ENCODE assay signal across 30 cellular contexts in the genomic region with DNA sequence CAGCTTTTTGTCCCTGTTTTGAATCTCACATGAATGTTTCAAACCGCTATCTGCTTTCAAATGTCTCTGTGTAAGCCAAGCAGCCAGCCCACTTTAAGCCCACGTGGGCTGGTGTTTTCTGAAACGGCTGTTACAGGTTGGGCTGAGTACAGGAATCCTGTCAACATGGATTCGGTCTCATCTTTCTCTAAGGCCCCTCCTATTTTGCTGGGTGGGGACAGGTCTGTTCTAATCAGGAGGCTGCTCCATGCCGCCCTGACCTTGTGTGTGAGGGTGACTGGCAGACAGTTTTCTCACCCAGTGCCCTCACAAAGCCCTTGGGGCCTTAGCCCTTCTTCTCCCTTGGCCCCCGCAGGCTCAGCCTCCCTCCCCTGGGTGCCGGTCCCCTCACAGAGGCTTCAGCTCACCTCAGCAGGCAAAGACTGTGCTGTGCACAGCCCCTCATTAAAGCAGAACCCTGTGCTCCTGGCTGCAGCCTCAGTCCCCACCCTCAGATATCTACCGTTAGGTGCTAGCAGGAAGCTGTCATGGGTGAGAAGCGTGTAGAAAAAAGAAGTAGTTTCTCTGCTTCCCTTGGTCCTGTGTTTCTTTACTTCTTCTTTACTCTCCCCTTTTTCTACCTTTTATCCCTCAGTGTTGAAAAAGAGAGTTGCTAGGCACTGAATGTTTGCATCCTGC.
DNase-seq lines count a peak whose midpoint lies in the region; ATAC-seq, FAIRE-seq and TF ChIP-seq lines count a peak whose summit lies in the region.
"Had no signal": no experiment of that assay in that cellular context is flagged by ENCODE, and none has a peak within 500 bp of the region (broad histone marks: within the 10 kb centered on the region; RNA-seq: fewer than 3 reads in every experiment).

No MANE protein-coding gene starts in this region.

- H3K27me3 Mint-ChIP-seq in GM23338 (ENCODE audit: insufficient read depth, low read depth, poor library complexity) (no peaks in the 10 kb centered on the region), memory B cell (peaks cover 2% of the 10 kb centered on the region)

- DNase-seq in GM23338 (ENCODE audit: low spot score) (peak; percentile 65), K562 (ENCODE audit: extremely low read depth in 1 of 4, low spot score in 3 of 4) (no peak), memory B cell (ENCODE audit: low spot score in 2 of 2) (no peak), NCI-H2107 (lab: John Stamatoyannopoulos, UW) (no peak), HuH-7 (ENCODE audit: low spot score) (no peak), gastrocnemius medialis (no peak)
- DNase-seq: activated CD4-positive, CD25-positive, alpha-beta regulatory T cell; activated T-cell treated with anti-CD3 and anti-CD28 coated beads, Interleukin-2, amount 50 U/mL, for 72 hours; CD8-positive, alpha-beta memory T cell; effector CD8-positive, alpha-beta T cell; HFFc6; KG1; NCI-H1092 treated with DMSO at 0.1 percent for 48 hours; NCI-H1694 treated with DMSO at 0.1 percent for 48 hours; NCI-H2171; NCI-H510A; PC-3; psoas muscle; stimulated activated CD4-positive, alpha-beta T cell treated with anti-CD3 and anti-CD28 coated beads, Interleukin-12 subunit alpha, Interleukin-12 subunit beta, amount 100 ng/mL, for 4 hours; stimulated activated CD4-positive, alpha-beta T cell treated with anti-CD3 and anti-CD28 coated beads, Interleukin-4, amount 100 ng/mL, for 1 hour; T-helper 1 cell; trophoblast cell had no signal

- H3K79me2 ChIP-seq in GM23338 (replicated peaks; ENCODE audit: insufficient read depth) (no peaks in the 10 kb centered on the region), K562 (ENCODE audit: control insufficient read depth, insufficient read depth, low read length) (no peaks in the 10 kb centered on the region)

- H3K4me2 ChIP-seq in BLaER1 treated with 17β-estradiol and CSF1 and Interleukin-3, amounts not matched to agents 10 nM and 100 nM = peak overlapping the region; percentile 41 to 79 (median 62)
- H3K4me2 ChIP-seq in GM23338 (no peak overlapping the region), K562 (ENCODE audit: insufficient read depth, low read length) (no peak overlapping the region)

- H3K4me1 Mint-ChIP-seq in GM23338 = peaks cover 22% of the 10 kb centered on the region
- peaks cover 8% of the 10 kb centered on the region for H3K4me1 Mint-ChIP-seq in memory B cell
- H3K4me1 Mint-ChIP-seq: CD8-positive, alpha-beta memory T cell had no signal

- H3K4me1 ChIP-seq in BLaER1 treated with 17β-estradiol and CSF1 and Interleukin-3, amounts not matched to agents 10 nM and 100 nM = peaks cover 7 to 20% (median 11%) of the 10 kb centered on the region in 10 experiments
- peaks cover 8% of the 10 kb centered on the region for H3K4me1 ChIP-seq in GM23338 (ENCODE audit: insufficient read depth)
- no peaks in the 10 kb centered on the region for H3K4me1 ChIP-seq in K562 (replicated peaks in 1 of 2; ENCODE audit: control insufficient read depth in 2 of 2, insufficient read depth in 2 of 2, low read length in 2 of 2)
- no peaks in the 10 kb centered on the region for H3K4me1 ChIP-seq in gastrocnemius medialis
- H3K4me1 ChIP-seq: ascending aorta, psoas muscle had no signal

- intact Hi-C loops in K562 (cut with micrococcal nuclease) = no loop called here
- intact Hi-C loops in gastrocnemius medialis (cut with DNase I; ENCODE audit: low total_unique reads) = no loop called here

- no peak overlapping the region for H3K4me3 ChIP-seq in BLaER1 treated with 17β-estradiol and CSF1 and Interleukin-3, amounts not matched to agents 10 nM and 100 nM
- H3K4me3 ChIP-seq in GM23338 (no peak overlapping the region), K562 (no peak overlapping the region), gastrocnemius medialis (no peak overlapping the region)
- H3K4me3 ChIP-seq: ascending aorta, psoas muscle, SK-N-MC had no signal

- H3K27ac ChIP-seq in BLaER1 treated with 17β-estradiol and CSF1 and Interleukin-3, amounts not matched to agents 10 nM and 100 nM = peak overlapping the region in 6 of 11 experiments; percentile 0 to 36 (median 23); a peak in 5 of 22 replicates
- no peak overlapping the region; the same call in 1 of the 2 replicates for H3K27ac ChIP-seq in GM23338 (ENCODE audit: low read depth)
- no peak overlapping the region for H3K27ac ChIP-seq in K562 (ENCODE audit: extremely low read depth, low read depth, low read length)
- no peak overlapping the region for H3K27ac ChIP-seq in gastrocnemius medialis
- H3K27ac ChIP-seq: ascending aorta, neutrophil, psoas muscle, SK-N-MC had no signal

- no peaks in the 10 kb centered on the region for H3K9me1 ChIP-seq in K562 (ENCODE audit: control insufficient read depth, insufficient read depth, low read length)

- H3K9ac ChIP-seq in BLaER1 treated with 17β-estradiol and CSF1 and Interleukin-3, amounts not matched to agents 10 nM and 100 nM = peak overlapping the region in 1 of 11 experiments; percentile 21; a peak in 1 of 22 replicates
- H3K9ac ChIP-seq in K562 (ENCODE audit: insufficient read depth in 1 of 2, low read depth in 2 of 2, low read length in 2 of 2) = no peak overlapping the region

- no peak for TF ChIP-seq RAD21 in K562 (CRISPR knock-in tag; conservative IDR thresholded peaks at IDR 0.05 in 1 of 2, IDR thresholded peaks at IDR 0.05 in 1 of 2)

- in situ Hi-C loops in K562 (cut with MboI) (no loop called here), gastrocnemius medialis (cut with MboI; ENCODE audit: low sequenced_read_pairs in 4 of 4) (no loop called here)

- H3K27me3 ChIP-seq in BLaER1 treated with 17β-estradiol and CSF1 and Interleukin-3, amounts not matched to agents 10 nM and 100 nM = no peaks in the 10 kb centered on the region
- H3K27me3 ChIP-seq in GM23338 (ENCODE audit: insufficient read depth) (no peaks in the 10 kb centered on the region), K562 (ENCODE audit: control insufficient read depth in 2 of 2, insufficient read depth in 2 of 2, low read length in 2 of 2) (no peaks in the 10 kb centered on the region), gastrocnemius medialis (no peaks in the 10 kb centered on the region)
- H3K27me3 ChIP-seq: ascending aorta, neutrophil had no signal

- POLR2A ChIA-PET in K562 (lab: Yijun Ruan, JAX) = no interaction called here

- no peaks in the 10 kb centered on the region for H3F3A ChIP-seq in GM23338 (replicated peaks; ENCODE audit: low read depth)

- no peak overlapping the region for H3K27ac Mint-ChIP-seq in GM23338
- H3K27ac Mint-ChIP-seq in memory B cell = peak overlapping the region; percentile 63
- H3K27ac Mint-ChIP-seq: activated T-cell treated with anti-CD3 and anti-CD28 coated beads, Interleukin-2, amount 50 U/mL, for 72 hours; CD8-positive, alpha-beta memory T cell; HFFc6 had no signal

- FAIRE-seq in K562 (lab: Jason Lieb, UNC) = no peak
- FAIRE-seq: colon, HTR-8/SVneo had no signal

- no peak for TF ChIP-seq EP300 in K562 (IDR thresholded peaks at IDR 0.05; ENCODE audit: low read length)

- no peaks in the 10 kb centered on the region for H4K20me1 ChIP-seq in BLaER1 treated with 17β-estradiol and CSF1 and Interleukin-3, amounts not matched to agents 10 nM and 100 nM
- H4K20me1 ChIP-seq in GM23338 (replicated peaks; ENCODE audit: insufficient read depth) (no peaks in the 10 kb centered on the region), K562 (replicated peaks; ENCODE audit: control insufficient read depth, insufficient read depth, low read length) (no peaks in the 10 kb centered on the region)

- H3K36me3 Mint-ChIP-seq in GM23338 (ENCODE audit: low read depth) = no peaks in the 10 kb centered on the region; the same call in 2 of the 3 replicates
- H3K36me3 Mint-ChIP-seq in memory B cell = no peaks in the 10 kb centered on the region
- H3K36me3 Mint-ChIP-seq: CD8-positive, alpha-beta memory T cell had no signal

- H3K4me3 Mint-ChIP-seq in GM23338 (no peak overlapping the region), memory B cell (no peak overlapping the region)
- H3K4me3 Mint-ChIP-seq: activated T-cell treated with anti-CD3 and anti-CD28 coated beads, Interleukin-2, amount 50 U/mL, for 72 hours; CD8-positive, alpha-beta memory T cell; HFFc6 had no signal

- ATAC-seq in GM23338 (peak; percentile 98), K562 (0 out of 3 replicates have a peak, but pooled peaks have one; percentile 28), memory B cell (ENCODE audit: low read depth) (no peak), HG03571 (IDR thresholded peaks at IDR 0.05; ENCODE audit: unreplicated experiment) (no peak), gastrocnemius medialis (no peak)
- ATAC-seq: activated T-cell treated with anti-CD3 and anti-CD28 coated beads, Interleukin-2, amount 50 U/mL, for 72 hours; PC-3; psoas muscle; sciatic nerve had no signal

- TF ChIP-seq CTCF in GM23338 (conservative IDR thresholded peaks at IDR 0.05; ENCODE audit: low read depth in 2 of 2) (no peak), K562 (IDR thresholded peaks at IDR 0.05 in 2 of 3, conservative IDR thresholded peaks at IDR 0.05 in 1 of 3; ENCODE audit: insufficient read depth in 2 of 3, low read depth in 1 of 3, low read length in 3 of 3) (no peak), gastrocnemius medialis (IDR thresholded peaks at IDR 0.05 in 4 of 5, conservative IDR thresholded peaks at IDR 0.05 in 1 of 5) (no peak)

- 2% methylated on average over 9 of the region's 9 CpGs for WGBS in K562 (ENCODE audit: insufficient coverage, low coverage, missing lambda C conversion rate)

- no peaks in the 10 kb centered on the region for H3K36me3 ChIP-seq in BLaER1 treated with 17β-estradiol and CSF1 and Interleukin-3, amounts not matched to agents 10 nM and 100 nM
- H3K36me3 ChIP-seq in GM23338 (ENCODE audit: insufficient read depth) (no peaks in the 10 kb centered on the region), K562 (ENCODE audit: control insufficient read depth, insufficient read depth, low read length) (no peaks in the 10 kb centered on the region), gastrocnemius medialis (no peaks in the 10 kb centered on the region)
- H3K36me3 ChIP-seq: ascending aorta, neutrophil had no signal

- CTCF ChIA-PET in K562 (lab: Yijun Ruan, JAX; ENCODE audit: low intra/inter-chr PET ratio) = no interaction called here

- peaks cover 0 to 4% (median 0%) of the 10 kb centered on the region in 11 experiments; a peak in 4 of 22 replicates for H3K9me3 ChIP-seq in BLaER1 treated with 17β-estradiol and CSF1 and Interleukin-3, amounts not matched to agents 10 nM and 100 nM (replicated peaks in 1 of 11)
- H3K9me3 ChIP-seq in K562 (replicated peaks; ENCODE audit: control insufficient read depth, insufficient read depth, low read depth, low read length) (no peaks in the 10 kb centered on the region), gastrocnemius medialis (no peaks in the 10 kb centered on the region)
- H3K9me3 ChIP-seq: ascending aorta, neutrophil, psoas muscle had no signal

- H3K9me3 Mint-ChIP-seq in GM23338 = no peaks in the 10 kb centered on the region
- peaks cover 1% of the 10 kb centered on the region for H3K9me3 Mint-ChIP-seq in memory B cell
- H3K9me3 Mint-ChIP-seq: activated T-cell treated with anti-CD3 and anti-CD28 coated beads, Interleukin-2, amount 50 U/mL, for 72 hours; CD8-positive, alpha-beta memory T cell; HFFc6 had no signal

- peaks cover 8% of the 10 kb centered on the region; the same call in 1 of the 2 replicates for H3K9me2 ChIP-seq in GM23338 (ENCODE audit: insufficient read depth)

- H2AFZ ChIP-seq in GM23338 (0 out of 2 replicates have a peak overlapping the region, but pooled peaks have one; percentile 1), K562 (ENCODE audit: low read depth, low read length) (no peak overlapping the region)

- TF ChIP-seq POLR2A in K562 (conservative IDR thresholded peaks at IDR 0.05) (no peak), gastrocnemius medialis (IDR thresholded peaks at IDR 0.05) (no peak)

- no TSS peak for BruUV-seq in K562 (replicated peaks; lab: Mats Ljungman, UMichigan)

Comparison
In these comparisons a context has a peak if more than half of its experiments do, and no peak if none do; other contexts are left out.
1. H3K27ac ChIP-seq: peak in BLaER1 treated with 17β-estradiol and CSF1 and Interleukin-3, amounts not matched to agents 10 nM and 100 nM (6 of 11); none in GM23338 (single experiment), K562 (single experiment) and gastrocnemius medialis (0 of 4).
2. H3K4me2 ChIP-seq: peak in BLaER1 treated with 17β-estradiol and CSF1 and Interleukin-3, amounts not matched to agents 10 nM and 100 nM (11 of 11); none in GM23338 (single experiment) and K562 (single experiment).
3. ATAC-seq: peak in GM23338 (single experiment) and K562 (single experiment); none in memory B cell (single experiment), HG03571 (single experiment) and gastrocnemius medialis (0 of 2).